ENCODE assay signal across 11 cellular contexts in genomic region chrX:117996918-117997480, GRCh38.
DNase-seq lines count a peak whose midpoint lies in the region; ATAC-seq and TF ChIP-seq lines count a peak whose summit lies in the region.
"Had no signal": no experiment of that assay in that cellular context is flagged by ENCODE, and none has a peak within 500 bp of the region (broad histone marks: within the 10 kb centered on the region; RNA-seq: fewer than 3 reads in every experiment).

No MANE protein-coding gene starts in this region.

- H2BK12ac ChIP-seq in trophoblast cell (ENCODE audit: low read length), result no peak overlapping the region

- H2BK5ac ChIP-seq in trophoblast cell (ENCODE audit: low read depth, low read length, poor library complexity), result no peak overlapping the region

- no peak overlapping the region for H3K4ac ChIP-seq in trophoblast cell (ENCODE audit: low read depth, low read length)

- no peak overlapping the region for H4K8ac ChIP-seq in trophoblast cell (ENCODE audit: low read depth, low read length)

- no peak overlapping the region for H2AK5ac ChIP-seq in trophoblast cell (ENCODE audit: low read length)

- H3K4me1 ChIP-seq in OCI-LY3 (ENCODE audit: low read length) (no peaks in the 10 kb centered on the region), trophoblast cell (ENCODE audit: control insufficient read depth in 1 of 2, insufficient read depth in 2 of 2, low read length in 2 of 2) (no peaks in the 10 kb centered on the region)
- H3K4me1 ChIP-seq: BLaER1 treated with 17β-estradiol and CSF1 and Interleukin-3, amounts not matched to agents 10 nM and 100 nM had no signal

- no peak overlapping the region for H3K18ac ChIP-seq in trophoblast cell (ENCODE audit: low read length)

- ATAC-seq in left cardiac atrium, result no peak

- H3K9me3 ChIP-seq in OCI-LY3 (ENCODE audit: insufficient read depth, low read length) (no peaks in the 10 kb centered on the region), trophoblast cell (ENCODE audit: insufficient read depth, low read depth, low read length) (no peaks in the 10 kb centered on the region)
- H3K9me3 ChIP-seq: BLaER1 treated with 17β-estradiol and CSF1 and Interleukin-3, amounts not matched to agents 10 nM and 100 nM had no signal

- no peak overlapping the region for H4K12ac ChIP-seq in trophoblast cell (ENCODE audit: low read depth, low read length)

- TF ChIP-seq CTCF in OCI-LY3 (IDR thresholded peaks at IDR 0.05; ENCODE audit: low read depth, low read length) (peak; percentile 55), epithelial cell of esophagus (IDR thresholded peaks at IDR 0.05; ENCODE audit: insufficient read depth, low read depth, low read length, missing control alignments) (peak; percentile 74)

- H3K23ac ChIP-seq in trophoblast cell (ENCODE audit: low read length), result no peak overlapping the region

- H3K79me2 ChIP-seq in OCI-LY3 (ENCODE audit: low read length), result no peaks in the 10 kb centered on the region
- H3K79me2 ChIP-seq in trophoblast cell (ENCODE audit: control insufficient read depth, insufficient read depth, low read length, poor library complexity), result no peaks in the 10 kb centered on the region

- no peak overlapping the region for H2AFZ ChIP-seq in OCI-LY3 (ENCODE audit: low read depth, low read length)
- H2AFZ ChIP-seq in trophoblast cell (ENCODE audit: insufficient read depth, low read length, poor library complexity), result no peak overlapping the region

- H3K4me2 ChIP-seq in OCI-LY3 (ENCODE audit: low read length) (no peak overlapping the region), trophoblast cell (ENCODE audit: low read length) (no peak overlapping the region)
- H3K4me2 ChIP-seq: BLaER1 treated with 17β-estradiol and CSF1 and Interleukin-3, amounts not matched to agents 10 nM and 100 nM had no signal

- peak; percentile 5 for DNase-seq in NCI-H82 (lab: John Stamatoyannopoulos, UW)
- DNase-seq in NCI-H82 treated with DMSO at 0.1 percent for 48 hours (lab: John Stamatoyannopoulos, UW; ENCODE audit: unreplicated experiment), result no peak
- peak; percentile 76 for DNase-seq in epithelial cell of esophagus (ENCODE audit: low read depth)
- peak; percentile 3 to 54 for DNase-seq in trophoblast cell
- DNase-seq in activated CD4-positive, alpha-beta T cell treated with anti-CD3 and anti-CD28 coated beads, Interleukin-2, amount 50 U/mL, for 48 hours, result no peak
- DNase-seq in hippocampal formation (lab: John Stamatoyannopoulos, UW), result no peak
- no peak for DNase-seq in left cardiac atrium
- DNase-seq: KG1 had no signal

- intact Hi-C loops in left cardiac atrium (cut with DNase I), result loop anchor here in 1 of 2 donors (10.0 kb wide), 1 partner anchor 228 kb away; no protein-coding TSS in a partner anchor

- H3K79me1 ChIP-seq in trophoblast cell (ENCODE audit: low read length), result no peaks in the 10 kb centered on the region

- H3K27ac ChIP-seq in OCI-LY3 (ENCODE audit: low read length), result no peak overlapping the region
- H3K27ac ChIP-seq in trophoblast cell (ENCODE audit: low read depth, low read length), result no peak overlapping the region
- H3K27ac ChIP-seq: BLaER1 treated with 17β-estradiol and CSF1 and Interleukin-3, amounts not matched to agents 10 nM and 100 nM; skin epidermis had no signal

- no peak overlapping the region for H2BK120ac ChIP-seq in trophoblast cell (ENCODE audit: insufficient read depth, low read length, poor library complexity)

- H3K27me3 ChIP-seq in OCI-LY3 (ENCODE audit: low read depth, low read length) (no peaks in the 10 kb centered on the region), trophoblast cell (ENCODE audit: insufficient read depth, low read length) (no peaks in the 10 kb centered on the region)
- H3K27me3 ChIP-seq: BLaER1 treated with 17β-estradiol and CSF1 and Interleukin-3, amounts not matched to agents 10 nM and 100 nM had no signal

- H3K14ac ChIP-seq in trophoblast cell (ENCODE audit: low read length), result no peak overlapping the region

- no peak overlapping the region for H3K9ac ChIP-seq in OCI-LY3 (ENCODE audit: low read length)
- H3K9ac ChIP-seq in trophoblast cell (ENCODE audit: low read length), result no peak overlapping the region
- H3K9ac ChIP-seq: BLaER1 treated with 17β-estradiol and CSF1 and Interleukin-3, amounts not matched to agents 10 nM and 100 nM had no signal

- H4K20me1 ChIP-seq in OCI-LY3 (ENCODE audit: insufficient read depth, low read length), result no peaks in the 10 kb centered on the region
- H4K20me1 ChIP-seq: BLaER1 treated with 17β-estradiol and CSF1 and Interleukin-3, amounts not matched to agents 10 nM and 100 nM had no signal

- no peaks in the 10 kb centered on the region for H3K36me3 ChIP-seq in OCI-LY3 (replicated peaks; ENCODE audit: low read depth, low read length)
- no peaks in the 10 kb centered on the region for H3K36me3 ChIP-seq in trophoblast cell (ENCODE audit: control insufficient read depth in 1 of 2, insufficient read depth in 2 of 2, low read length in 2 of 2)
- H3K36me3 ChIP-seq: BLaER1 treated with 17β-estradiol and CSF1 and Interleukin-3, amounts not matched to agents 10 nM and 100 nM had no signal

- H3K4me3 ChIP-seq in OCI-LY3 (ENCODE audit: low read length) (no peak overlapping the region), epithelial cell of esophagus (ENCODE audit: low read length) (no peak overlapping the region), trophoblast cell (ENCODE audit: low read depth, low read length) (no peak overlapping the region)
- H3K4me3 ChIP-seq: BLaER1 treated with 17β-estradiol and CSF1 and Interleukin-3, amounts not matched to agents 10 nM and 100 nM; skin epidermis had no signal

- WGBS in trophoblast cell (ENCODE audit: extremely low coverage, insufficient coverage, insufficient read length), result no CpG with 5 or more reads among the region's 3 CpGs

- no peak overlapping the region for H4K91ac ChIP-seq in trophoblast cell (ENCODE audit: low read depth, low read length)

Comparison
In these comparisons a context has a peak if more than half of its experiments do, and no peak if none do; other contexts are left out.
1. DNase-seq: peak in NCI-H82 (single experiment), epithelial cell of esophagus (single experiment) and trophoblast cell (2 of 2); none in NCI-H82 treated with DMSO at 0.1 percent for 48 hours (single experiment), activated CD4-positive, alpha-beta T cell treated with anti-CD3 and anti-CD28 coated beads, Interleukin-2, amount 50 U/mL, for 48 hours (0 of 2), hippocampal formation (0 of 2) and left cardiac atrium (single experiment).